8 cellular contexts compared by ENCODE assay signal in genomic region chr20:62618622-62619529, GRCh38. TPM values are rescaled to one million over a fixed set of nuclear protein-coding genes. Genes with fewer than 3 reads are reported as not detected.
DNase-seq lines count a peak whose midpoint lies in the region; ATAC-seq lines count a peak whose summit lies in the region.

No MANE protein-coding gene starts in this region.

- DNase-seq in A172 (ENCODE audit: low spot score) (peak; percentile 47), RPMI8226 (peak; percentile 33), glomerular visceral epithelial cell (ENCODE audit: extremely low spot score) (peak; percentile 78), ACHN (no peak), pons (ENCODE audit: low spot score) (no peak)

- ATAC-seq in GM19463 (IDR thresholded peaks at IDR 0.05; ENCODE audit: unreplicated experiment) (peak; percentile 48), GM21360 (IDR thresholded peaks at IDR 0.05; ENCODE audit: unreplicated experiment) (no peak), HG02571 (IDR thresholded peaks at IDR 0.05; ENCODE audit: unreplicated experiment) (no peak)

- in situ Hi-C loops in ACHN (cut with HindIII; ENCODE audit: low pct_ligation_motif_present, low pct_unique_long_range_greater_than_20kb, low sequenced_read_pairs), result no loop called here

RNA-seq across cellular contexts. Expression of gene SLCO4A1, which starts 23.4 kb away (rescaled TPM):
- total RNA-seq in A172 (2014; rRNA removed; shearing (Covaris generic)), result 26.5 and 34.8 TPM in 2 replicates

Comparison
In these comparisons a context has a peak if more than half of its experiments do, and no peak if none do; other contexts are left out.
1. DNase-seq: peak in A172 (single experiment), RPMI8226 (single experiment) and glomerular visceral epithelial cell (single experiment); none in ACHN (single experiment) and pons (single experiment).